ENCODE assay signal across 9 cellular contexts in the genomic region with DNA sequence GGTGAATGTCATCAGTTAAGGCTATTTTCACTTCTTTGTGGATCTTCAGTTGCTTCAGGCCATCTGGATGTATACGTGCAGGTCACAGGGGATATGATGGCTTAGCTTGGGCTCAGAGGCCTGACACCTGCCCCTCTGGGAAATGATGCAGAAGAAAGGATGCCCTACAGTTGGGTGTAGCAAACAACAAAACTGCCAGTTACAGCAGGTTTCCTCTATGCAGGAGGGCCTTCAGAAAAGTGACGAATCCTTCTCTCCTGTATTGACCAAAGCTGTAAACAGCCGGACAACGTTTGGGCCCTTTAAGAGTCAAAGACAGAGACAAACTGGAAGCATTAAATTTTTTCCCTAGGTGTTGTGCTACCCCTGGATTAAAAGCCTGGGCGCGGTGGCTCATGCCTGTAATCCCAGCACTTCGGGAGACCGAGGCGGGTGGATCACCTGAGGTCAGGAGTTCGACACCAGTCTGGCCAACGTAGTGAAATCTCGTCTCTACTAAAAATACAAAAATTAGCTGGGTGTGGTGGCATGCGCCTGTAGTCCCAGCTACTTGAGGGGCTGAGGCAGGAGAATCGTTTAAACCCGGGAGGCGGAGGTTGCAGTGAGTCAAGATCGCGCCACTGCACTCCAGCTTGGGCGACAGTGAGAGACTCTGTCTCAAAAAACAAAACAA. TPM values are rescaled to one million over a fixed set of nuclear protein-coding genes. Genes with fewer than 3 reads are reported as not detected.
DNase-seq lines count a peak whose midpoint lies in the region; ATAC-seq and TF ChIP-seq lines count a peak whose summit lies in the region.
"Not testable (repeated sequence)": the region's sequence is repeated elsewhere in the genome, so short reads cannot be mapped to it uniquely, and the experiment has no call there.
"Had no signal": no experiment of that assay in that cellular context is flagged by ENCODE, and none has a peak within 500 bp of the region (broad histone marks: within the 10 kb centered on the region; RNA-seq: fewer than 3 reads in every experiment).

No MANE protein-coding gene starts in this region.

- 45 to 52% (median 47%) methylated on average over 19 of the region's 19 CpGs for WGBS in adrenal gland, 4 donors
- no CpG with 5 or more reads among the region's 19 CpGs for WGBS in neuronal stem cell (ENCODE audit: extremely low coverage in 2 of 2, insufficient read length in 2 of 2, insufficient replicate concordance in 1 of 2), 2 donors

- H3K36me3 ChIP-seq in CD8-positive, alpha-beta memory T cell (ENCODE audit: insufficient read depth, low read length) = peaks cover 20% of the 10 kb centered on the region
- H3K36me3 ChIP-seq in adrenal gland (replicated peaks in 1 of 2) = peaks cover 0 to 44% of the 10 kb centered on the region in 2 donors
- peaks cover 14 to 50% of the 10 kb centered on the region in 2 donors for H3K36me3 ChIP-seq in neuronal stem cell (replicated peaks in 1 of 2; ENCODE audit: control insufficient read depth in 2 of 2, insufficient read depth in 2 of 2, low read length in 2 of 2)

- H2BK120ac ChIP-seq in neuronal stem cell (ENCODE audit: low read depth, low read length) = not testable (repeated sequence)

- intact Hi-C loops in adrenal gland (cut with DNase I) = loop anchor here in 1 of 2 donors (10.0 kb wide), 1 partner anchor 48 kb away; a partner anchor contains a TSS
- intact Hi-C loops in left colon (cut with DNase I, micrococcal nuclease) = not testable (repeated sequence)

- not testable (repeated sequence) for H3K4ac ChIP-seq in neuronal stem cell (ENCODE audit: low read length)

- not testable (repeated sequence) for H2BK15ac ChIP-seq in neuronal stem cell (ENCODE audit: low read length)

- not testable (repeated sequence) for H4K91ac ChIP-seq in neuronal stem cell (ENCODE audit: low read depth, low read length, poor library complexity)

- TF ChIP-seq CTCF in adrenal gland (IDR thresholded peaks at IDR 0.05); epithelial cell of esophagus (IDR thresholded peaks at IDR 0.05; ENCODE audit: insufficient read depth, low read depth, low read length, missing control alignments): not testable (repeated sequence)

- ATAC-seq in T-cell (replicated peaks in 1 of 4) = not testable (repeated sequence)
- peak; percentile 9 for ATAC-seq in left colon

- not testable (repeated sequence) for H2BK12ac ChIP-seq in neuronal stem cell (ENCODE audit: low read length)

- peaks cover 4 to 56% (median 6%) of the 10 kb centered on the region in 3 donors for H3K36me3 Mint-ChIP-seq in CD8-positive, alpha-beta memory T cell
- peaks cover 34% of the 10 kb centered on the region for H3K36me3 Mint-ChIP-seq in T-cell

- not testable (repeated sequence) for H3K9me3 Mint-ChIP-seq in CD8-positive, alpha-beta memory T cell; T-cell

- not testable (repeated sequence) for H3K18ac ChIP-seq in neuronal stem cell (ENCODE audit: low read length)

- peak overlapping the region; percentile 89 to 99 (median 98) for H3K27ac Mint-ChIP-seq in CD8-positive, alpha-beta memory T cell
- H3K27ac Mint-ChIP-seq in T-cell = peak overlapping the region; percentile 94 to 98

- H3K4me2 ChIP-seq in neuronal stem cell (ENCODE audit: insufficient read depth, low read length, poor library complexity, severe bottlenecking) = peak overlapping the region; percentile 52

- H2AK5ac ChIP-seq in neuronal stem cell (ENCODE audit: low read depth, low read length) = not testable (repeated sequence)

- not testable (repeated sequence) for H3K9me3 ChIP-seq in CD8-positive, alpha-beta memory T cell (ENCODE audit: low read length); adrenal gland (replicated peaks in 1 of 3); neuronal stem cell (replicated peaks in 1 of 2; ENCODE audit: control insufficient read depth in 2 of 2, insufficient read depth in 1 of 2, low read depth in 1 of 2, low read length in 2 of 2)

- H3K9ac ChIP-seq in neuronal stem cell (ENCODE audit: low read depth, low read length, poor library complexity) = not testable (repeated sequence)

- H2BK5ac ChIP-seq in neuronal stem cell (ENCODE audit: low read length) = not testable (repeated sequence)

- H3K14ac ChIP-seq in neuronal stem cell (ENCODE audit: low read length) = not testable (repeated sequence)

- H3K27me3 Mint-ChIP-seq in CD8-positive, alpha-beta memory T cell; T-cell: not testable (repeated sequence)

- not testable (repeated sequence) for H4K8ac ChIP-seq in neuronal stem cell (ENCODE audit: low read depth, low read length)

- POLR2A ChIA-PET in CD8-positive, alpha-beta memory T cell (lab: Charles Lee) = interaction anchor here (0.6 to 1.5 kb wide), 4 partner anchors 46 to 167 kb away, joined by 3 to 13 read pairs (median 8); a partner anchor contains a TSS
- POLR2A ChIA-PET in T-cell (lab: Charles Lee) = interaction anchor here (0.6 to 0.7 kb wide), 2 partner anchors 765 to 1838 kb away, joined by 3 read pairs; no protein-coding TSS in a partner anchor

- H3K4me1 ChIP-seq in CD8-positive, alpha-beta memory T cell (ENCODE audit: insufficient read depth, low read length) = peaks cover 31% of the 10 kb centered on the region
- peaks cover 31 to 33% of the 10 kb centered on the region in 2 donors for H3K4me1 ChIP-seq in adrenal gland (replicated peaks in 1 of 2)
- H3K4me1 ChIP-seq in neuronal stem cell (ENCODE audit: control insufficient read depth in 2 of 2, insufficient read depth in 1 of 2, low read depth in 1 of 2, low read length in 2 of 2) = not testable (repeated sequence)

- CTCF ChIA-PET in CD8-positive, alpha-beta memory T cell (lab: Charles Lee) = interaction anchor here (0.9 to 1.2 kb wide), 2 partner anchors 52 to 389 kb away, joined by 3 read pairs; a partner anchor contains a TSS
- CTCF ChIA-PET in T-cell (lab: Charles Lee) = interaction anchor here in 1 of 2 donors (1.4 kb wide), 1 partner anchor 52 kb away, joined by 4 read pairs; a partner anchor contains a TSS

- DNase-seq in CD8-positive, alpha-beta memory T cell; Jurkat, Clone E6-1 (ENCODE audit: low read depth, low spot score); adrenal gland; epithelial cell of esophagus (ENCODE audit: low read depth); left colon; neuronal stem cell (ENCODE audit: low spot score): not testable (repeated sequence)
- DNase-seq in T-cell = peak in 1 of 34 experiments; percentile 4

- H2AFZ ChIP-seq in neuronal stem cell (ENCODE audit: low read length) = peak overlapping the region; percentile 88

- TF ChIP-seq POLR2A in adrenal gland (IDR thresholded peaks at IDR 0.05) = not testable (repeated sequence)

- H3K4me3 ChIP-seq in CD8-positive, alpha-beta memory T cell (ENCODE audit: low read length) = peak overlapping the region; percentile 80
- H3K4me3 ChIP-seq in Jurkat, Clone E6-1 (ENCODE audit: low read length) = peak overlapping the region; percentile 38
- H3K4me3 ChIP-seq in adrenal gland (peak overlapping the region in 2 of 4 donors; percentile 17 to 72), epithelial cell of esophagus (ENCODE audit: low read length) (peak overlapping the region; percentile 63), neuronal stem cell (ENCODE audit: low read length in 2 of 2) (peak overlapping the region; percentile 9 to 82)

- not testable (repeated sequence) for H3K23ac ChIP-seq in neuronal stem cell (ENCODE audit: low read depth, low read length, poor library complexity)

- H3K79me1 ChIP-seq in neuronal stem cell (ENCODE audit: low read depth, low read length) = not testable (repeated sequence)

- peak overlapping the region; percentile 89 to 100 (median 92) for H3K4me3 Mint-ChIP-seq in CD8-positive, alpha-beta memory T cell
- peak overlapping the region; percentile 98 to 99 (median 99) for H3K4me3 Mint-ChIP-seq in T-cell

- not testable (repeated sequence) for H3K27me3 ChIP-seq in CD8-positive, alpha-beta memory T cell (ENCODE audit: insufficient read depth, low read length, poor library complexity, severe bottlenecking); adrenal gland; neuronal stem cell (ENCODE audit: control insufficient read depth in 3 of 3, insufficient read depth in 3 of 3, low read depth in 1 of 3, low read length in 3 of 3)

- peak overlapping the region; percentile 92 for H3K27ac ChIP-seq in CD8-positive, alpha-beta memory T cell (ENCODE audit: low read depth, low read length)
- H3K27ac ChIP-seq in adrenal gland (peak overlapping the region; percentile 76 to 98 (median 94)), temporal lobe (ENCODE audit: low read depth, low read length) (peak overlapping the region; percentile 84)
- not testable (repeated sequence) for H3K27ac ChIP-seq in neuronal stem cell (replicated peaks; ENCODE audit: low read length)

- peaks cover 38 to 45% (median 45%) of the 10 kb centered on the region in 3 donors for H3K4me1 Mint-ChIP-seq in CD8-positive, alpha-beta memory T cell
- peaks cover 39 to 47% (median 42%) of the 10 kb centered on the region in 3 donors for H3K4me1 Mint-ChIP-seq in T-cell

RNA-seq across cellular contexts. Expression of a gene that starts 49.3 kb away (rescaled TPM):
- 10 to 100 TPM; 16.2 to 19.0 TPM for total RNA-seq in CD8-positive, alpha-beta memory T cell
- polyA plus RNA-seq in CD8-positive, alpha-beta memory T cell = 0.58 TPM
- polyA plus RNA-seq in Jurkat, Clone E6-1 (2012; ENCODE audit: insufficient read depth, insufficient read length) = 35.2 TPM
- total RNA-seq in T-cell (under 1 TPM in 3 of 5 donors, not detected in 2; 0.58 to 0.82 (median 0.70) TPM), adrenal gland (1 to 10 TPM in 7 of 8 donors, under 1 TPM in 1; 0.28 to 8.2 (median 2.7) TPM), left colon (1 to 10 TPM; 1.5 to 4.5 TPM), temporal lobe (1.5 TPM)
- polyA plus RNA-seq in adrenal gland = 1 to 10 TPM in 2 of 3 donors, under 1 TPM in 1; 0.57 to 1.9 (median 1.1) TPM
- 32.9 TPM for polyA plus RNA-seq in neuronal stem cell (2013, experiment 1 of 2)
- polyA plus RNA-seq in neuronal stem cell (2013, experiment 2 of 2) = 32.6 TPM

RNA-seq across cellular contexts. Expression of a gene that starts 49.6 kb away (rescaled TPM):
- total RNA-seq in CD8-positive, alpha-beta memory T cell = 100 to 1,000 TPM; 100 to 106 TPM
- polyA plus RNA-seq in CD8-positive, alpha-beta memory T cell = 2.7 TPM
- polyA plus RNA-seq in Jurkat, Clone E6-1 (2012; ENCODE audit: insufficient read depth, insufficient read length) = 248 TPM
- total RNA-seq in T-cell = 1 to 10 TPM; 5.4 to 9.4 (median 7.0) TPM
- total RNA-seq in adrenal gland = 10 to 100 TPM in 7 of 8 donors, 1 to 10 TPM in 1; 6.5 to 74.3 (median 27.7) TPM
- polyA plus RNA-seq in adrenal gland = 10 to 100 TPM; 12.8 to 19.5 (median 18.6) TPM
- 10 to 100 TPM in 1 of 2 donors, 1 to 10 TPM in 1; 8.9 to 20.8 TPM for total RNA-seq in left colon
- polyA plus RNA-seq in neuronal stem cell (2013, experiment 1 of 2) = 211 TPM
- polyA plus RNA-seq in neuronal stem cell (2013, experiment 2 of 2) = 209 TPM
- total RNA-seq in temporal lobe = 16.7 TPM

RNA-seq across cellular contexts. Expression of a gene that starts 52.0 kb away (rescaled TPM):
- total RNA-seq in CD8-positive, alpha-beta memory T cell = 10 to 100 TPM; 41.6 to 42.1 TPM
- 17.2 TPM for polyA plus RNA-seq in CD8-positive, alpha-beta memory T cell
- polyA plus RNA-seq in Jurkat, Clone E6-1 (2012; ENCODE audit: insufficient read depth, insufficient read length) = 24.1 TPM
- total RNA-seq in T-cell = 10 to 100 TPM; 20.5 to 34.4 (median 31.1) TPM
- 100 to 1,000 TPM; 162 to 387 (median 187) TPM for total RNA-seq in adrenal gland
- polyA plus RNA-seq in adrenal gland = 100 to 1,000 TPM in 1 of 3 donors, 10 to 100 TPM in 2; 39.7 to 162 (median 40.5) TPM
- total RNA-seq in left colon = 100 to 1,000 TPM; 407 to 410 TPM
- polyA plus RNA-seq in neuronal stem cell (2013, experiment 1 of 2) = 90.8 TPM
- polyA plus RNA-seq in neuronal stem cell (2013, experiment 2 of 2) = 91.8 TPM
- 37.1 TPM for total RNA-seq in temporal lobe

RNA-seq across cellular contexts. Expression of a gene that starts 52.6 kb away (rescaled TPM):
- not detected for total RNA-seq in CD8-positive, alpha-beta memory T cell
- polyA plus RNA-seq in CD8-positive, alpha-beta memory T cell = 0.28 TPM
- not detected for polyA plus RNA-seq in Jurkat, Clone E6-1 (2012; ENCODE audit: insufficient read depth, insufficient read length)
- total RNA-seq in T-cell = not detected
- not detected for total RNA-seq in adrenal gland
- not detected for polyA plus RNA-seq in adrenal gland
- total RNA-seq in left colon = not detected
- 0.03 TPM for polyA plus RNA-seq in neuronal stem cell (2013, experiment 1 of 2)
- polyA plus RNA-seq in neuronal stem cell (2013, experiment 2 of 2) = 0.04 TPM
- 0.25 TPM for total RNA-seq in temporal lobe
- total RNA-seq: activated CD8-positive, alpha-beta memory T cell treated with anti-CD3 and anti-CD28 coated beads for 36 hours had no signal
